10 cellular contexts compared by ENCODE assay signal in genomic region chr2:46164581-46165301, GRCh38.
DNase-seq lines count a peak whose midpoint lies in the region; ATAC-seq, FAIRE-seq and TF ChIP-seq lines count a peak whose summit lies in the region.
"Had no signal": no experiment of that assay in that cellular context is flagged by ENCODE, and none has a peak within 500 bp of the region (broad histone marks: within the 10 kb centered on the region; RNA-seq: fewer than 3 reads in every experiment).

No MANE protein-coding gene starts in this region.

- TF ChIP-seq RAD21 in SK-N-SH (IDR thresholded peaks at IDR 0.05; ENCODE audit: low read length), result no peak

- peaks cover 2% of the 10 kb centered on the region for H3K9me3 Mint-ChIP-seq in glutamatergic neuron (ENCODE audit: unreplicated experiment)
- H3K9me3 Mint-ChIP-seq: brain had no signal

- no peak overlapping the region for H3K27ac Mint-ChIP-seq in glutamatergic neuron (ENCODE audit: unreplicated experiment)

- H3K79me2 ChIP-seq in SK-N-SH (ENCODE audit: insufficient read depth), result no peaks in the 10 kb centered on the region; the same call in 1 of the 2 replicates

- H3K9ac ChIP-seq in SK-N-SH, result no peak overlapping the region; the same call in 1 of the 2 replicates

- CTCF ChIA-PET in SK-N-SH (lab: Yijun Ruan, JAX), result interaction anchor here (0.8 to 2.2 kb wide), 3 partner anchors 13 to 129 kb away, joined by 3 to 6 read pairs (median 3); no protein-coding TSS in a partner anchor

- 36% methylated on average over 10 of the region's 10 CpGs for WGBS in SK-N-SH (ENCODE audit: low lambda C conversion rate)
- WGBS in pancreas, 2 donors, result 84 to 86% methylated on average over 10 of the region's 10 CpGs

- H3K36me3 ChIP-seq in SK-N-SH (replicated peaks in 1 of 2; ENCODE audit: control insufficient read depth in 1 of 2, insufficient read depth in 2 of 2, low read length in 1 of 2) (peaks cover 13% of the 10 kb centered on the region in 2 experiments), pancreas (no peaks in the 10 kb centered on the region)

- H3K4me1 ChIP-seq in SK-N-SH (ENCODE audit: control insufficient read depth in 1 of 2, insufficient read depth in 2 of 2, low read depth in 1 of 2, low read length in 1 of 2) (peaks cover 12 to 17% of the 10 kb centered on the region in 2 experiments), pancreas (no peaks in the 10 kb centered on the region)

- FAIRE-seq in pancreas (lab: Jason Lieb, UNC) (no peak), D721Med (lab: Jason Lieb, UNC) (no peak)

- peaks cover 7% of the 10 kb centered on the region for H3K36me3 Mint-ChIP-seq in glutamatergic neuron (ENCODE audit: unreplicated experiment)

- H3K27ac ChIP-seq in SK-N-SH (ENCODE audit: low read depth in 2 of 2, low read length in 1 of 2) (peak overlapping the region; percentile 67 to 78), pancreas (no peak overlapping the region)
- H3K27ac ChIP-seq: SK-N-MC had no signal

- H2AFZ ChIP-seq in SK-N-SH (ENCODE audit: low read depth), result no peak overlapping the region

- H3K9me2 ChIP-seq in SK-N-SH, result no peaks in the 10 kb centered on the region

- H4K20me1 ChIP-seq in SK-N-SH (ENCODE audit: insufficient read depth), result no peaks in the 10 kb centered on the region

- peak in 3 of 4 donors; percentile 69 to 71 (median 70) for ATAC-seq in pancreas

- POLR2A ChIA-PET in SK-N-SH (lab: Yijun Ruan, JAX), result no interaction called here

- peaks cover 2% of the 10 kb centered on the region for H3K4me1 Mint-ChIP-seq in glutamatergic neuron (ENCODE audit: low read depth, unreplicated experiment)

- H3K4me3 ChIP-seq in AG09309 (ENCODE audit: control insufficient read depth, low read depth, low read length) (no peak overlapping the region), SK-N-SH (ENCODE audit: low read depth in 2 of 2, low read length in 1 of 2) (no peak overlapping the region), pancreas (no peak overlapping the region)
- H3K4me3 ChIP-seq: SK-N-MC had no signal

- peaks cover 5% of the 10 kb centered on the region for H3K27me3 Mint-ChIP-seq in glutamatergic neuron (ENCODE audit: unreplicated experiment)
- H3K27me3 Mint-ChIP-seq: brain had no signal

- H3K9me3 ChIP-seq in SK-N-SH (no peaks in the 10 kb centered on the region), pancreas (no peaks in the 10 kb centered on the region)

- intact Hi-C loops in pancreas (cut with DNase I), result no loop called here

- H3K4me3 Mint-ChIP-seq in glutamatergic neuron (ENCODE audit: unreplicated experiment), result no peak overlapping the region
- H3K4me3 Mint-ChIP-seq: brain had no signal

- peak; percentile 46 to 91; a peak in 3 of 4 replicates for TF ChIP-seq EP300 in SK-N-SH (IDR thresholded peaks at IDR 0.05; ENCODE audit: borderline replicate concordance in 1 of 2, low read depth in 1 of 2, low read length in 1 of 2)

- TF ChIP-seq CTCF in AG09309 (IDR thresholded peaks at IDR 0.05; ENCODE audit: control insufficient read depth, insufficient read depth, low read depth, low read length, missing control alignments) (no peak), SK-N-SH (IDR thresholded peaks at IDR 0.05) (no peak), pancreas (IDR thresholded peaks at IDR 0.05) (no peak), D721Med (IDR thresholded peaks at IDR 0.05; ENCODE audit: insufficient read depth, missing control alignments) (no peak), glutamatergic neuron (IDR thresholded peaks at IDR 0.05; ENCODE audit: partially characterized antibody, unreplicated experiment) (no peak)

- H3F3A ChIP-seq in SK-N-SH (replicated peaks; ENCODE audit: insufficient read depth), result peaks cover 8% of the 10 kb centered on the region

- peak overlapping the region; percentile 66 for H3K4me2 ChIP-seq in SK-N-SH

- DNase-seq in AG09309 (ENCODE audit: low read depth) (peak; percentile 88), SK-N-SH (no peak), glomerular endothelial cell (ENCODE audit: extremely low read depth, low read depth, low spot score) (peak; percentile 71), pancreas (peak in 2 of 6 donors; percentile 29 to 33), D721Med (ENCODE audit: insufficient read length, low spot score) (no peak), glutamatergic neuron (no peak), foreskin melanocyte (no peak)
- DNase-seq in stimulated activated CD4-positive, alpha-beta T cell treated with anti-CD3 and anti-CD28 coated beads, Interleukin-15, amount 100 ng/mL, for 24 hours, result no peak

- H3K27me3 ChIP-seq in SK-N-SH (ENCODE audit: insufficient read depth), result no peaks in the 10 kb centered on the region
- no peaks in the 10 kb centered on the region for H3K27me3 ChIP-seq in pancreas

TF ChIP-seq in SK-N-SH, 30 proteins besides CTCF, POLR2A, EP300 and RAD21 (continues in another document):
- TF ChIP-seq FOXJ3 (CRISPR knock-in tag; IDR thresholded peaks at IDR 0.05) (no peak), FOSL2 (IDR thresholded peaks at IDR 0.05; ENCODE audit: borderline replicate concordance, low read depth) (peak; percentile 94), ELF1 (IDR thresholded peaks at IDR 0.05) (no peak), YY1 (IDR thresholded peaks at IDR 0.05; ENCODE audit: low read depth) (peak; percentile 45; the same call in 1 of the 2 replicates), USF1 (IDR thresholded peaks at IDR 0.05; ENCODE audit: borderline replicate concordance, low read depth) (no peak), SIN3A (IDR thresholded peaks at IDR 0.05; ENCODE audit: borderline replicate concordance, low read depth, low read length) (peak; percentile 41; the same call in 1 of the 2 replicates), RCOR1 (IDR thresholded peaks at IDR 0.05; ENCODE audit: low read length) (no peak), FOXM1 (IDR thresholded peaks at IDR 0.05; ENCODE audit: low read depth) (peak; percentile 25; the same call in 1 of the 2 replicates), REST (IDR thresholded peaks at IDR 0.05; ENCODE audit: low read depth, low read length) (0 out of 2 replicates have a peak, but pooled peaks have one; percentile 36), TCF12 (IDR thresholded peaks at IDR 0.05) (peak; percentile 97), EZH2phosphoT487 (IDR thresholded peaks at IDR 0.05; ENCODE audit: borderline replicate concordance, low read depth) (no peak), JUND (IDR thresholded peaks at IDR 0.05) (peak; percentile 94), RXRA (IDR thresholded peaks at IDR 0.05; ENCODE audit: borderline replicate concordance, low read depth) (peak; percentile 94), IRF3 (IDR thresholded peaks at IDR 0.05; ENCODE audit: low read depth, low read length) (no peak), RFX5 (IDR thresholded peaks at IDR 0.05; ENCODE audit: low read length) (no peak), MEF2A (IDR thresholded peaks at IDR 0.05; ENCODE audit: borderline replicate concordance, low read depth) (no peak), MXI1 (IDR thresholded peaks at IDR 0.05; ENCODE audit: low read depth, low read length) (no peak), GATA2 (CRISPR knock-in tag; IDR thresholded peaks at IDR 0.05) (no peak), SMC3 (IDR thresholded peaks at IDR 0.05; ENCODE audit: low read depth, low read length) (no peak), TAF1 (IDR thresholded peaks at IDR 0.05; ENCODE audit: borderline replicate concordance, low read depth, low read length) (no peak), NFIC (IDR thresholded peaks at IDR 0.05; ENCODE audit: borderline replicate concordance) (peak; percentile 99), POLR2AphosphoS5 (IDR thresholded peaks at IDR 0.05; ENCODE audit: low read depth, low read length) (peak; percentile 51; the same call in 1 of the 2 replicates), NRF1 (IDR thresholded peaks at IDR 0.05; ENCODE audit: low read depth, low read length) (no peak)

Comparison
In these comparisons a context has a peak if more than half of its experiments do, and no peak if none do; other contexts are left out.
1. DNase-seq: peak in AG09309 (single experiment) and glomerular endothelial cell (single experiment); none in SK-N-SH (single experiment), stimulated activated CD4-positive, alpha-beta T cell treated with anti-CD3 and anti-CD28 coated beads, Interleukin-15, amount 100 ng/mL, for 24 hours (single experiment), D721Med (single experiment), glutamatergic neuron (single experiment) and foreskin melanocyte (single experiment).
2. H3K27ac ChIP-seq: peak in SK-N-SH (2 of 2); none in pancreas (0 of 4).